ENCODE assay signal across 19 cellular contexts in genomic region chr2:23148342-23148741, GRCh38.
DNase-seq lines count a peak whose midpoint lies in the region; ATAC-seq and TF ChIP-seq lines count a peak whose summit lies in the region.
"Had no signal": no experiment of that assay in that cellular context is flagged by ENCODE, and none has a peak within 500 bp of the region (broad histone marks: within the 10 kb centered on the region; RNA-seq: fewer than 3 reads in every experiment).

No MANE protein-coding gene starts in this region.

- no peaks in the 10 kb centered on the region; the same call in 1 of the 2 replicates for H3K4me1 ChIP-seq in H9 (ENCODE audit: insufficient read depth, low read length)
- no peaks in the 10 kb centered on the region for H3K4me1 ChIP-seq in aorta (ENCODE audit: control insufficient read depth in 1 of 2, insufficient read depth in 2 of 2, low read length in 2 of 2)
- H3K4me1 ChIP-seq: BE2C, HAP-1 had no signal

- no peak overlapping the region for H3K9ac ChIP-seq in H9 (ENCODE audit: extremely low read depth, insufficient read length, low read length)

- H3K9me3 Mint-ChIP-seq in H9 (no peaks in the 10 kb centered on the region; a peak in 2 of 5 replicates), WTC11 (no peaks in the 10 kb centered on the region)
- no peaks in the 10 kb centered on the region for H3K9me3 Mint-ChIP-seq in stimulated activated memory B cell treated with anti-CD40 and anti-IgM and Interleukin-4, amounts not matched to agents 10 μg/mL and 1 μg/mL and 100 μg/mL, for 72 hours

- intact Hi-C loops in aorta (cut with DNase I) = no loop called here

- H3K4ac ChIP-seq in H9 (ENCODE audit: low read depth, low read length) = no peak overlapping the region

- no peak overlapping the region for H4K8ac ChIP-seq in H9 (replicated peaks; ENCODE audit: insufficient read length, low read depth, low read length)

- H3K56ac ChIP-seq in H9 (ENCODE audit: insufficient read length, low read depth, low read length) = no peak overlapping the region

- no peaks in the 10 kb centered on the region for H3K36me3 Mint-ChIP-seq in H9 (ENCODE audit: insufficient read depth in 1 of 3, low read depth in 3 of 3)
- no peaks in the 10 kb centered on the region for H3K36me3 Mint-ChIP-seq in WTC11
- H3K36me3 Mint-ChIP-seq in stimulated activated memory B cell treated with anti-CD40 and anti-IgM and Interleukin-4, amounts not matched to agents 10 μg/mL and 1 μg/mL and 100 μg/mL, for 72 hours = no peaks in the 10 kb centered on the region
- H3K36me3 Mint-ChIP-seq: CD4-positive, CD25-positive, alpha-beta regulatory T cell; CD8-positive, alpha-beta memory T cell; IgD-negative memory B cell had no signal

- no peaks in the 10 kb centered on the region for H4K20me1 ChIP-seq in H9 (ENCODE audit: control insufficient read depth, insufficient read depth, insufficient read length)

- H3K9me3 ChIP-seq in H9 (ENCODE audit: control insufficient read depth, low read depth, low read length) = no peaks in the 10 kb centered on the region
- H3K9me3 ChIP-seq in aorta (ENCODE audit: control insufficient read depth, low read length) = no peaks in the 10 kb centered on the region
- H3K9me3 ChIP-seq: BE2C, HAP-1 had no signal

- H3K27ac Mint-ChIP-seq in H9 (peak overlapping the region in 1 of 3 experiments; percentile 37; a peak in 1 of 7 replicates), WTC11 (no peak overlapping the region)
- H3K27ac Mint-ChIP-seq in stimulated activated memory B cell treated with anti-CD40 and anti-IgM and Interleukin-4, amounts not matched to agents 10 μg/mL and 1 μg/mL and 100 μg/mL, for 72 hours = no peak overlapping the region
- H3K27ac Mint-ChIP-seq: CD4-positive, CD25-positive, alpha-beta regulatory T cell; CD8-positive, alpha-beta memory T cell; IgD-negative memory B cell had no signal

- peak overlapping the region; percentile 41 for H2BK5ac ChIP-seq in H9 (ENCODE audit: insufficient read length, low read length)

- no peak overlapping the region for H2AK5ac ChIP-seq in H9 (ENCODE audit: insufficient read length, low read length)

- H3K27ac ChIP-seq in H9 (ENCODE audit: insufficient read length, low read depth, low read length) (no peak overlapping the region), aorta (ENCODE audit: low read depth in 1 of 2, low read length in 2 of 2) (no peak overlapping the region)

- H3K79me1 ChIP-seq in H9 (ENCODE audit: insufficient read depth, low read depth, low read length, poor library complexity, severe bottlenecking) = no peaks in the 10 kb centered on the region

- POLR2A ChIA-PET in WTC11 (lab: Charles Lee) = no interaction called here

- H4K91ac ChIP-seq in H9 (ENCODE audit: insufficient read length, low read depth, low read length) = no peak overlapping the region

- ATAC-seq in WTC11 = peak; percentile 74
- peak; percentile 17 for ATAC-seq in stimulated activated memory B cell treated with anti-CD40 and anti-IgM and Interleukin-4, amounts not matched to agents 10 μg/mL and 1 μg/mL and 100 μg/mL, for 72 hours
- ATAC-seq in HG03457 (IDR thresholded peaks at IDR 0.05; ENCODE audit: unreplicated experiment) = no peak
- ATAC-seq in aorta (ENCODE audit: low FRiP score) = no peak

- H2BK20ac ChIP-seq in H9 (ENCODE audit: low read depth, low read length, poor library complexity, severe bottlenecking) = no peak overlapping the region

- H4K5ac ChIP-seq in H9 (ENCODE audit: insufficient read length, low read depth, low read length) = no peak overlapping the region

- no peak overlapping the region for H3K14ac ChIP-seq in H9 (ENCODE audit: insufficient read depth, low read length)

- no peaks in the 10 kb centered on the region for H3K23me2 ChIP-seq in H9 (ENCODE audit: insufficient read length, low read depth, low read length, poor library complexity, severe bottlenecking)

- no peak overlapping the region for H2BK15ac ChIP-seq in H9 (ENCODE audit: low read depth, low read length)

- no peaks in the 10 kb centered on the region for H3K36me3 ChIP-seq in aorta (ENCODE audit: control insufficient read depth in 1 of 2, insufficient read depth in 2 of 2, low read length in 1 of 2)
- H3K36me3 ChIP-seq: BE2C, HAP-1 had no signal

- WGBS in H9 (ENCODE audit: extremely low coverage, insufficient read length, low lambda C conversion rate) = no CpG with 5 or more reads among the region's 3 CpGs
- 51 to 69% methylated on average over 3 of the region's 3 CpGs for WGBS in aorta, 2 donors

- DNase-seq in H9 = no peak
- DNase-seq in WTC11 (ENCODE audit: low spot score) = no peak
- DNase-seq in left kidney (ENCODE audit: low read depth, low spot score) = peak; percentile 30
- no peak for DNase-seq in NCI-H2081 treated with DMSO at 0.1 percent for 48 hours (lab: John Stamatoyannopoulos, UW)
- no peak for DNase-seq in aorta
- DNase-seq: ACHN; BE2C; C1 segment of cervical spinal cord; CD4-positive, CD25-positive, alpha-beta regulatory T cell; CD8-positive, alpha-beta memory T cell; COR-L47; DMS 273 treated with DMSO at 0.1 percent for 48 hours; DMS53; GOT3; KBM-7 had no signal

- H3K27me3 ChIP-seq in H9 (ENCODE audit: insufficient read depth, low read length) (no peaks in the 10 kb centered on the region; the same call in 1 of the 2 replicates), aorta (ENCODE audit: control insufficient read depth in 1 of 2, insufficient read depth in 2 of 2, low read length in 1 of 2) (no peaks in the 10 kb centered on the region)
- H3K27me3 ChIP-seq: BE2C had no signal

- H3K23ac ChIP-seq in H9 (ENCODE audit: insufficient read length, low read depth, low read length) = no peak overlapping the region

- no peak overlapping the region for H2BK120ac ChIP-seq in H9 (ENCODE audit: low read depth, low read length, poor library complexity, severe bottlenecking)

- no peak overlapping the region for H3T11ph ChIP-seq in H9 (ENCODE audit: low read length)

- H3K27me3 Mint-ChIP-seq in H9 (ENCODE audit: low read depth) = peaks cover 5% of the 10 kb centered on the region
- no peaks in the 10 kb centered on the region for H3K27me3 Mint-ChIP-seq in WTC11 (ENCODE audit: low read depth)
- H3K27me3 Mint-ChIP-seq in stimulated activated memory B cell treated with anti-CD40 and anti-IgM and Interleukin-4, amounts not matched to agents 10 μg/mL and 1 μg/mL and 100 μg/mL, for 72 hours = peaks cover 10% of the 10 kb centered on the region
- H3K27me3 Mint-ChIP-seq: CD4-positive, CD25-positive, alpha-beta regulatory T cell had no signal

- no peak overlapping the region for H3K4me3 ChIP-seq in aorta (ENCODE audit: low read length in 2 of 2)
- H3K4me3 ChIP-seq: HAP-1 had no signal

- TF ChIP-seq CTCF in H9 (conservative IDR thresholded peaks at IDR 0.05) (no peak), WTC11 (IDR thresholded peaks at IDR 0.05) (no peak)

- H3K79me2 ChIP-seq in H9 (ENCODE audit: insufficient read depth, low read length) = no peaks in the 10 kb centered on the region; the same call in 1 of the 2 replicates

- H3K4me3 Mint-ChIP-seq in H9 (no peak overlapping the region), WTC11 (no peak overlapping the region)
- H3K4me3 Mint-ChIP-seq in stimulated activated memory B cell treated with anti-CD40 and anti-IgM and Interleukin-4, amounts not matched to agents 10 μg/mL and 1 μg/mL and 100 μg/mL, for 72 hours = no peak overlapping the region
- H3K4me3 Mint-ChIP-seq: CD4-positive, CD25-positive, alpha-beta regulatory T cell; CD8-positive, alpha-beta memory T cell; IgD-negative memory B cell had no signal

- CTCF ChIA-PET in WTC11 (lab: Charles Lee) = interaction anchor here (1.0 kb wide), 2 partner anchors 51 kb away, joined by 3 read pairs; no protein-coding TSS in a partner anchor

- peaks cover 10 to 13% of the 10 kb centered on the region in 2 experiments for H3K4me1 Mint-ChIP-seq in H9
- peaks cover 9% of the 10 kb centered on the region for H3K4me1 Mint-ChIP-seq in WTC11
- no peaks in the 10 kb centered on the region for H3K4me1 Mint-ChIP-seq in stimulated activated memory B cell treated with anti-CD40 and anti-IgM and Interleukin-4, amounts not matched to agents 10 μg/mL and 1 μg/mL and 100 μg/mL, for 72 hours
- H3K4me1 Mint-ChIP-seq: CD4-positive, CD25-positive, alpha-beta regulatory T cell; CD8-positive, alpha-beta memory T cell; IgD-negative memory B cell had no signal

- H2BK12ac ChIP-seq in H9 (ENCODE audit: insufficient read length, low read depth, low read length) = no peak overlapping the region

- H3K4me2 ChIP-seq in H9 (ENCODE audit: insufficient read depth, insufficient read length, low read length) = no peak overlapping the region

- H3K18ac ChIP-seq in H9 (ENCODE audit: insufficient read length, low read depth, low read length) = no peak overlapping the region

- H2AFZ ChIP-seq in H9 (ENCODE audit: low read length) = no peak overlapping the region

TF ChIP-seq in WTC11, 78 proteins besides CTCF, POLR2A, EP300 and RAD21 (continues in another document):
- no peak for TF ChIP-seq AFF4 (CRISPR knock-in tag; IDR thresholded peaks at IDR 0.05; ENCODE audit: borderline replicate concordance)
- TF ChIP-seq RORB (CRISPR knock-in tag; IDR thresholded peaks at IDR 0.05) = no peak
- TF ChIP-seq NR3C1 (CRISPR knock-in tag; conservative IDR thresholded peaks at IDR 0.05; ENCODE audit: low read depth) = no peak
- no peak for TF ChIP-seq ETV6 (CRISPR knock-in tag; IDR thresholded peaks at IDR 0.05)

Comparison
In these comparisons a context has a peak if more than half of its experiments do, and no peak if none do; other contexts are left out.
1. ATAC-seq: peak in WTC11 (single experiment) and stimulated activated memory B cell treated with anti-CD40 and anti-IgM and Interleukin-4, amounts not matched to agents 10 μg/mL and 1 μg/mL and 100 μg/mL, for 72 hours (single experiment); none in HG03457 (single experiment) and aorta (single experiment).